ENCODE assay signal across 21 cellular contexts in the genomic region with DNA sequence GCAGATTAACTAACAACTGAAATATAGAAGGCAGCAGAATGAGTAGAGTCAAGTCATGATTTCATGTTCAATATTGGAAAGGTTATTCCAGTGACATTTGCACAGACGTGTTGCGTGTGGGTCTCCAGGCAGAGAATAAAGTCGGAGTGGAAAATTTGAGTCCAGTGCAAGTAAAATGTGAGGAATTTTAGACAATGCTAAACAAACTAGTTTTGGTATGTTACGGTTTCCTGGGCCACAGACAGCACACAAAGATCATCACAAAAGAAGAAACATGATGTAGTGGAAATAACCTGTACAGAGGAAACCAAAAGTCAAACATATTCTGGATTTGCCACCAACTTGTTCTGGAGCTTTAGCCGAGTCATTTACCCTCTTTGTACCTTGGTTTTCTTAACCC. TPM values are rescaled to one million over a fixed set of nuclear protein-coding genes. Genes with fewer than 3 reads are reported as not detected.
A peak's percentile ranks its signal among the peaks of the same experiment; 100 is the strongest.
DNase-seq lines count a peak whose midpoint lies in the region; ATAC-seq lines count a peak whose summit lies in the region.
"Had no signal": no experiment of that assay in that cellular context is flagged by ENCODE, and none has a peak within 500 bp of the region (broad histone marks: within the 10 kb centered on the region; RNA-seq: fewer than 3 reads in every experiment).

No MANE protein-coding gene starts in this region.

- peak overlapping the region; percentile 97 for H3K27ac ChIP-seq in SJSA1
- H3K27ac ChIP-seq: 22Rv1, A549 had no signal

- peaks cover 64% of the 10 kb centered on the region for H3K4me1 ChIP-seq in SJSA1 (replicated peaks)
- H3K4me1 ChIP-seq: A549, BE2C had no signal

- H3K27me3 ChIP-seq in SJSA1 (replicated peaks) = no peaks in the 10 kb centered on the region

- peak; percentile 6 for DNase-seq in AG08395 (ENCODE audit: low spot score)
- DNase-seq in GM03348 (ENCODE audit: low spot score) = peak; percentile 13
- peak; percentile 65 to 79 for DNase-seq in SJSA1 (ENCODE audit: low read depth in 1 of 2, low spot score in 2 of 2)
- DNase-seq in dedifferentiated amniotic fluid mesenchymal stem cell (ENCODE audit: extremely low spot score) = peak; percentile 82
- no peak for DNase-seq in NCI-H345 treated with DMSO at 0.1 percent for 48 hours (lab: John Stamatoyannopoulos, UW; ENCODE audit: unreplicated experiment)
- DNase-seq in activated CD4-positive, alpha-beta T cell treated with anti-CD3 and anti-CD28 coated beads for 1 hour = no peak
- DNase-seq: BE2C; C1 segment of cervical spinal cord; CD4-positive, CD25-positive, alpha-beta regulatory T cell; CD8-positive, alpha-beta memory T cell; COR-L47; DMS 273 treated with DMSO at 0.1 percent for 48 hours; DMS53; DND-41; HCEC 1CT; KBM-7 had no signal

- no peaks in the 10 kb centered on the region for H3K9me3 ChIP-seq in SJSA1 (replicated peaks)
- H3K9me3 ChIP-seq: A549, BE2C had no signal

- no peak overlapping the region for H3K4me3 ChIP-seq in SJSA1
- H3K4me3 ChIP-seq: A549, GM23338 had no signal

- H3K36me3 ChIP-seq in SJSA1 = no peaks in the 10 kb centered on the region
- H3K36me3 ChIP-seq: BE2C had no signal

- ATAC-seq in GM19463 (IDR thresholded peaks at IDR 0.05; ENCODE audit: unreplicated experiment) = no peak
- no peak for ATAC-seq in HG02885 (IDR thresholded peaks at IDR 0.05; ENCODE audit: poor library complexity, unreplicated experiment)
- ATAC-seq: A549, GM23338 had no signal

RNA-seq across cellular contexts. Expression of gene OR4F6, which starts 0.4 kb away (rescaled TPM):
- not detected in 2 replicates for total RNA-seq in SJSA1 (2014; rRNA removed; shearing (Covaris generic))
- total RNA-seq: CD4-positive, CD25-positive, alpha-beta regulatory T cell; CD8-positive, alpha-beta memory T cell; GM23338 had no signal

RNA-seq across cellular contexts. Expression of gene OR4F15, which starts 8.3 kb away (rescaled TPM):
- total RNA-seq in SJSA1 (2014; rRNA removed; shearing (Covaris generic)) = 0.03 and 0.66 TPM in 2 replicates
- total RNA-seq: CD4-positive, CD25-positive, alpha-beta regulatory T cell; CD8-positive, alpha-beta memory T cell; GM23338 had no signal

Comparison
In these comparisons a context has a peak if more than half of its experiments do, and no peak if none do; other contexts are left out.
1. DNase-seq: peak in AG08395 (single experiment), GM03348 (single experiment), SJSA1 (2 of 2) and dedifferentiated amniotic fluid mesenchymal stem cell (single experiment); none in NCI-H345 treated with DMSO at 0.1 percent for 48 hours (single experiment) and activated CD4-positive, alpha-beta T cell treated with anti-CD3 and anti-CD28 coated beads for 1 hour (single experiment).